In the genomic region with DNA sequence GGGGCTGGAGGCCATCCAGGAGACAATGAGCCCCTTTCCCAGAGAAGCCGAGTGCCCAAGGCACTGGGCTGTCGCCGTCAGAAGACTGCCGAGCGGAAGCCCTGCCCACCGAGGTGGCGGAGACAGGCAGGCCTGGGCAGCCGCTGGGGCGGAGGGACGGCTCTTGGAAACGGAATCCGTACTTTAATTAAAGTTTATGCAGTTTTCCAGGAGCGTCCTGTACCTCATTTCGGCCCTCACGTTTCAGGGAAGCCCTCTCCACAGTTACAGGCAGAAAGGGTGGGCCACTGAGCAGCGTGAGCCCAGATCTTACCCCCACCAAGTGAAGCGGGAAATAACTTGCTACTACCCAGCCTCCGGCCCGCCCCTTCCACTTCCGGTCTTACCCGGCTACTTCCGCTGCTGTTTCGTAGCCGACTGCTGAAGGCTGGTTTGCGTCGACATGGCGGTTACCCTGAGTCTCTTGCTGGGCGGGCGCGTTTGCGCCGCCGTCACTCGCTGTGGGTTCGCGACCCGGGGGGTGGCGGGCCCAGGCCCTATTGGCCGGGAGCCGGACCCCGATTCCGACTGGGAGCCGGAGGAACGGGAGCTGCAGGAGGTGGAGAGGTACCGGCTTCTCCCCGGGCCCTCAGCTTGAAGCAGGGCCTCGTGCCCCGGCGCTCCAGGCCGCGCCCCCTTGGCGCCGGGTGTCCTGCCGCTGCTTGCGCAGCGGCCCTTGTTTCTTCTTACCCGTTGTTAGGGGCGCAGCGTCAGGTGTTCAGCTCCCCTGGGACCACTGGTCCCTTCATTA, we compare ENCODE assay signal across 8 cellular contexts. TPM values are rescaled to one million over a fixed set of nuclear protein-coding genes. Genes with fewer than 3 reads are reported as not detected.
DNase-seq lines count a peak whose midpoint lies in the region; ATAC-seq and TF ChIP-seq lines count a peak whose summit lies in the region.

A gene with protein sequence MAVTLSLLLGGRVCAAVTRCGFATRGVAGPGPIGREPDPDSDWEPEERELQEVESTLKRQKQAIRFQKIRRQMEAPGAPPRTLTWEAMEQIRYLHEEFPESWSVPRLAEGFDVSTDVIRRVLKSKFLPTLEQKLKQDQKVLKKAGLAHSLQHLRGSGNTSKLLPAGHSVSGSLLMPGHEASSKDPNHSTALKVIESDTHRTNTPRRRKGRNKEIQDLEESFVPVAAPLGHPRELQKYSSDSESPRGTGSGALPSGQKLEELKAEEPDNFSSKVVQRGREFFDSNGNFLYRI (plus strand): TSS at position 402 of the 790 bp plus-strand sequence. CDS start 41 bp downstream, at position 443.

- WGBS in spleen, 5 donors: 0 to 7% (median 0%) methylated on average over 26 to 59 of the region's 59 CpGs

- DNase-seq in AG10803 (ENCODE audit: low read depth): peak; percentile 88
- peak; percentile 75 for DNase-seq in NCI-H345 treated with DMSO at 0.1 percent for 48 hours (lab: John Stamatoyannopoulos, UW; ENCODE audit: unreplicated experiment)
- DNase-seq in activated CD4-positive, CD25-positive, alpha-beta regulatory T cell (lab: John Stamatoyannopoulos, UW): peak; percentile 67 to 85 (median 82)
- DNase-seq in caudate nucleus (lab: John Stamatoyannopoulos, UW): peak; percentile 47 to 96 (median 89)
- DNase-seq in inferior parietal cortex (ENCODE audit: extremely low spot score): peak; percentile 96
- peak; percentile 98 for DNase-seq in spleen

- peak within 1 kb of the TSS; percentile 95 for H3K27ac ChIP-seq in caudate nucleus (ENCODE audit: low read depth, low read length)
- H3K27ac ChIP-seq in spleen: peak within 1 kb of the TSS; percentile 91 to 99 (median 98)

- ATAC-seq in GM19035 (IDR thresholded peaks at IDR 0.05; ENCODE audit: unreplicated experiment) (peak; percentile 94), HG03342 (IDR thresholded peaks at IDR 0.05; ENCODE audit: unreplicated experiment) (peak; percentile 93)

- H3K4me3 ChIP-seq in AG10803 (ENCODE audit: low read length) (peak within 1 kb of the TSS; percentile 92), spleen (peak within 1 kb of the TSS; percentile 56 to 93 (median 84))

- H3K9me3 ChIP-seq in spleen: no peaks in the 10 kb centered on the region

- intact Hi-C loops in spleen (cut with DNase I; ENCODE audit: low total_unique reads): no loop called here

- H3K36me3 ChIP-seq in spleen: peaks cover 0 to 35% (median 11%) of the 10 kb centered on the region in 6 donors

- no peak for TF ChIP-seq CTCF in AG10803 (conservative IDR thresholded peaks at IDR 0.05; ENCODE audit: low read length)
- TF ChIP-seq CTCF in spleen (IDR thresholded peaks at IDR 0.05 in 8 of 11, conservative IDR thresholded peaks at IDR 0.05 in 3 of 11): peak in 3 of 11 experiments; percentile 8 to 31 (median 9)

- H3K27me3 ChIP-seq in spleen (replicated peaks in 1 of 7): no peaks in the 10 kb centered on the region

- peak; percentile 42 to 62 (median 51) for TF ChIP-seq POLR2A in spleen (IDR thresholded peaks at IDR 0.05)

- peaks cover 44 to 62% (median 52%) of the 10 kb centered on the region in 6 donors for H3K4me1 ChIP-seq in spleen

RNA-seq across cellular contexts. Expression of the gene that starts here (rescaled TPM):
- 10 to 100 TPM; 45.3 to 52.6 (median 46.8) TPM for total RNA-seq in spleen
- polyA plus RNA-seq in spleen: 10 to 100 TPM; 27.2 to 53.2 (median 38.0) TPM

Comparison
In these comparisons a context has a peak if more than half of its experiments do, and no peak if none do; other contexts are left out.
1. Peak in every context shown above with its lines: DNase-seq, ATAC-seq, H3K4me3 ChIP-seq and H3K27ac ChIP-seq.